Comparison of ENCODE assay signal across 8 cellular contexts in the genomic region with DNA sequence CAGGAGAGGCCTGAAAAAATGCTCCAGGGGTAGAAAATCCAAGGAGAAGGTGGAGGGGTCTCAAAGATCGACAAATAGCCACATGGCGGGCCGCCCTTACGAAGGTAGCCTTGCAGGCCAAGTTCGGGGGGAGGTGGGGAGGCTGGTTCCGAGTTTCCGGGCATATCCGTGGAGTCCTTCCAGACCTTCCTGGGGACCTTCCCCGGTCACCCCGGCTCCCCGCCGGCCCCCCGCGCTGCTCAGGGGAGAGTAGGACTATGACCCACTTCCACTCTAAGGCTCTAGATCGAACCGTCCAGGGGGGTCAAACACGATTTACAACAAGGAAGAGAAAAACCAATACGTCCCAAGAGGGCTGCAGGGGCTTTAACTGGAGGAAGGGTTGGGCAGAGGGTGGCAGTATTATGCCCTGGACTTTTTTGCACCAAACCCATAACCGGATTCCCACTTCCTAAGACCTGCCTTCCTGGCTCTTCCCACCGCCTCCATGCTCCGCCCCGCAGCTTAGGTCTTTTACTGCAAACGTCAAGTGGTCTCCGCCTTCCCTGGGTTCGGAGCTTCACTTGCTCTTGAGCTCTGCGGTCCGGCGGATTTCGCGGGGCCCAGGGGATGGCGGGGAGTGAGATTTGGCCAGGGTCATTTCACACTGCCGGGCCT. TPM values are rescaled to one million over a fixed set of nuclear protein-coding genes. Genes with fewer than 3 reads are reported as not detected.
DNase-seq lines count a peak whose midpoint lies in the region; ATAC-seq and TF ChIP-seq lines count a peak whose summit lies in the region.

No MANE protein-coding gene starts in this region.

- H3K4me1 Mint-ChIP-seq in CD14-positive monocyte, result peaks cover 19% of the 10 kb centered on the region
- peaks cover 23% of the 10 kb centered on the region for H3K4me1 Mint-ChIP-seq in stimulated activated memory B cell treated with anti-CD40 and anti-IgM and Interleukin-4, amounts not matched to agents 10 μg/mL and 1 μg/mL and 100 μg/mL, for 72 hours

- peaks cover 0 to 11% (median 3%) of the 10 kb centered on the region in 7 donors for H3K9me3 Mint-ChIP-seq in CD14-positive monocyte
- no peaks in the 10 kb centered on the region for H3K9me3 Mint-ChIP-seq in stimulated activated memory B cell treated with anti-CD40 and anti-IgM and Interleukin-4, amounts not matched to agents 10 μg/mL and 1 μg/mL and 100 μg/mL, for 72 hours

- DNase-seq in CD14-positive monocyte (ENCODE audit: low spot score), result no peak
- DNase-seq in H4 (ENCODE audit: low spot score), result peak; percentile 79
- peak; percentile 84 for DNase-seq in NCI-H345 (lab: John Stamatoyannopoulos, UW)
- DNase-seq in brain pericyte (ENCODE audit: low read depth, low spot score), result peak; percentile 29
- DNase-seq in inferior parietal cortex (ENCODE audit: extremely low spot score), result peak; percentile 7
- DNase-seq in posterior vena cava (ENCODE audit: low spot score), result no peak

- peaks cover 0 to 3% of the 10 kb centered on the region in 2 donors for H3K36me3 Mint-ChIP-seq in CD14-positive monocyte
- H3K36me3 Mint-ChIP-seq in stimulated activated memory B cell treated with anti-CD40 and anti-IgM and Interleukin-4, amounts not matched to agents 10 μg/mL and 1 μg/mL and 100 μg/mL, for 72 hours, result no peaks in the 10 kb centered on the region

- peaks cover 66 to 69% (median 67%) of the 10 kb centered on the region in 3 donors for H3K27me3 Mint-ChIP-seq in CD14-positive monocyte (ENCODE audit: low read depth in 3 of 3)
- peaks cover 59% of the 10 kb centered on the region for H3K27me3 Mint-ChIP-seq in stimulated activated memory B cell treated with anti-CD40 and anti-IgM and Interleukin-4, amounts not matched to agents 10 μg/mL and 1 μg/mL and 100 μg/mL, for 72 hours

- no peak for TF ChIP-seq CTCF in CD14-positive monocyte (IDR thresholded peaks at IDR 0.05)

- ATAC-seq in stimulated activated memory B cell treated with anti-CD40 and anti-IgM and Interleukin-4, amounts not matched to agents 10 μg/mL and 1 μg/mL and 100 μg/mL, for 72 hours, result no peak
- ATAC-seq in HG02642 (IDR thresholded peaks at IDR 0.05; ENCODE audit: poor library complexity, unreplicated experiment), result no peak

- intact Hi-C loops in CD14-positive monocyte (cut with micrococcal nuclease) (no loop called here), posterior vena cava (cut with DNase I) (no loop called here)

- H3K27ac Mint-ChIP-seq in CD14-positive monocyte, result no peak overlapping the region
- no peak overlapping the region for H3K27ac Mint-ChIP-seq in stimulated activated memory B cell treated with anti-CD40 and anti-IgM and Interleukin-4, amounts not matched to agents 10 μg/mL and 1 μg/mL and 100 μg/mL, for 72 hours

- H3K4me3 Mint-ChIP-seq in CD14-positive monocyte, result peak overlapping the region; percentile 73 to 89
- H3K4me3 Mint-ChIP-seq in stimulated activated memory B cell treated with anti-CD40 and anti-IgM and Interleukin-4, amounts not matched to agents 10 μg/mL and 1 μg/mL and 100 μg/mL, for 72 hours, result peak overlapping the region; percentile 79

RNA-seq across cellular contexts. Expression of a gene that starts 0.8 kb away (rescaled TPM):
- not detected for polyA plus RNA-seq in CD14-positive monocyte
- total RNA-seq in H4 (2014; rRNA removed; shearing (Covaris generic)), result 8.6 and 9.8 TPM in 2 replicates
- under 1 TPM; 0.23 to 0.38 TPM for total RNA-seq in posterior vena cava

Comparison
In these comparisons a context has a peak if more than half of its experiments do, and no peak if none do; other contexts are left out.
1. DNase-seq: peak in H4 (single experiment), NCI-H345 (single experiment), brain pericyte (single experiment) and inferior parietal cortex (single experiment); none in CD14-positive monocyte (single experiment) and posterior vena cava (single experiment).